12 cellular contexts compared by ENCODE assay signal in the genomic region with DNA sequence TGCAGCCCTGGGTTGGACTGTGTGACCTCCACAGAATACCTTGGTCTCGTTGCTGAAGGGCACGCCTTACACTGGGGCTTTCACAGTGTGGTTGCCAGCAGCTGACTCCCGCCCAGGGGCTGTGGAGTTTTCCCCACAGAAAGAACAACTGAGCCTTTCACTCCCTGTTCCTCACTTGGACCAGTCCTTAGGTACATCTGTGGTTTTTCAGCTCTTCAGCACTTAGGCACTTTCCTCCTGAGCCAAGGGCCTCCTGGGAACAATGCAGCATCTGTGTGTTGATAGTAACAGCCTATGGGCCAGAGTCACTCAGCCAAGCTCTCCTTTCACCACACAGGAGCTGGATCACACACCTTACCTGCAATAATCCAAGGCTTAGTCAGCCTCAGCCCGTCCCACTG. TPM values are rescaled to one million over a fixed set of nuclear protein-coding genes. Genes with fewer than 3 reads are reported as not detected.
DNase-seq lines count a peak whose midpoint lies in the region; ATAC-seq and TF ChIP-seq lines count a peak whose summit lies in the region.
"Had no signal": no experiment of that assay in that cellular context is flagged by ENCODE, and none has a peak within 500 bp of the region (broad histone marks: within the 10 kb centered on the region; RNA-seq: fewer than 3 reads in every experiment).

No MANE protein-coding gene starts in this region.

- H4K20me1 ChIP-seq in HCT116 (ENCODE audit: insufficient read depth) = no peaks in the 10 kb centered on the region
- no peaks in the 10 kb centered on the region for H4K20me1 ChIP-seq in PC-3 (ENCODE audit: low read length)

- no peak overlapping the region for H3K27ac ChIP-seq in HCT116 (ENCODE audit: low read depth, low read length)
- H3K27ac ChIP-seq in PC-3 (ENCODE audit: low read length) = peak overlapping the region; percentile 36
- peak overlapping the region in 3 of 4 donors; percentile 5 to 47 (median 33) for H3K27ac ChIP-seq in gastroesophageal sphincter
- no peak overlapping the region for H3K27ac ChIP-seq in parathyroid adenoma

- peaks cover 84% of the 10 kb centered on the region for H3K36me3 Mint-ChIP-seq in activated CD4-positive, alpha-beta memory T cell treated with anti-CD3 and anti-CD28 coated beads, Interleukin-2, amount 10 ng/mL, durations not matched to agents 7 days and 5 days (ENCODE audit: low read depth)
- H3K36me3 Mint-ChIP-seq in T-helper 2 cell treated with Interferon-gamma antibody and Interleukin-4, amounts not matched to agents 5 μg/mL and 100 μg/mL, for 36 hours (ENCODE audit: low read depth) = peaks cover 88% of the 10 kb centered on the region

- H3K4me2 ChIP-seq in HCT116 (ENCODE audit: low read length) (peak overlapping the region; percentile 13; the same call in 1 of the 2 replicates), PC-3 (ENCODE audit: low read length) (no peak overlapping the region), parathyroid adenoma (ENCODE audit: low read length) (no peak overlapping the region)

- no peaks in the 10 kb centered on the region for H3F3A ChIP-seq in PC-3 (ENCODE audit: low read length, unreplicated experiment)

- H3K4me3 ChIP-seq in HCT116 (replicated peaks in 1 of 2; ENCODE audit: low read depth in 1 of 2, low read length in 2 of 2) = no peak overlapping the region
- no peak overlapping the region for H3K4me3 ChIP-seq in PC-3 (ENCODE audit: low read length)
- H3K4me3 ChIP-seq in gastroesophageal sphincter = no peak overlapping the region
- H3K4me3 ChIP-seq in parathyroid adenoma (ENCODE audit: low read depth, low read length) = no peak overlapping the region

- 47 to 86% methylated on average over 1 to 4 of the region's 4 CpGs for WGBS in gastroesophageal sphincter (ENCODE audit: low coverage in 1 of 2), 2 donors

- RAD21 ChIA-PET in HCT116 (lab: Charles Lee; ENCODE audit: low non-redundant PET in 1 of 2, low total read pairs in 2 of 2, uncharacterized antibody in 2 of 2, unreplicated experiment in 2 of 2) = no interaction called here

- no peaks in the 10 kb centered on the region for H3K9me2 ChIP-seq in HCT116 (ENCODE audit: insufficient read depth)
- no peaks in the 10 kb centered on the region for H3K9me2 ChIP-seq in PC-3 (replicated peaks; ENCODE audit: low read length)

- no TSS peak for BruUV-seq in HCT116 (replicated peaks; lab: Mats Ljungman, UMichigan)
- no TSS peak for BruUV-seq in PC-3 (replicated peaks; lab: Mats Ljungman, UMichigan)

- CTCF ChIA-PET in HCT116 (lab: Charles Lee) = no interaction called here
- CTCF ChIA-PET in PC-3 (lab: Charles Lee) = no interaction called here
- CTCF ChIA-PET in activated CD4-positive, alpha-beta memory T cell treated with anti-CD3 and anti-CD28 coated beads, Interleukin-2, amount 10 ng/mL, durations not matched to agents 7 days and 5 days (lab: Charles Lee) = interaction anchor here (0.8 to 1.3 kb wide), 2 partner anchors 82 to 94 kb away, joined by 3 read pairs; no protein-coding TSS in a partner anchor

- no peak overlapping the region for H3K4me3 Mint-ChIP-seq in activated CD4-positive, alpha-beta memory T cell treated with anti-CD3 and anti-CD28 coated beads, Interleukin-2, amount 10 ng/mL, durations not matched to agents 7 days and 5 days
- no peak overlapping the region for H3K4me3 Mint-ChIP-seq in T-helper 2 cell treated with Interferon-gamma antibody and Interleukin-4, amounts not matched to agents 5 μg/mL and 100 μg/mL, for 36 hours

- no peaks in the 10 kb centered on the region for H3K9me3 ChIP-seq in HCT116 (ENCODE audit: control insufficient read depth in 1 of 2, insufficient read depth in 1 of 2, low read depth in 1 of 2, low read length in 2 of 2)
- no peaks in the 10 kb centered on the region for H3K9me3 ChIP-seq in PC-3 (ENCODE audit: low read length)
- no peaks in the 10 kb centered on the region for H3K9me3 ChIP-seq in gastroesophageal sphincter
- H3K9me3 ChIP-seq in parathyroid adenoma (ENCODE audit: control insufficient read depth, low read length) = no peaks in the 10 kb centered on the region

- peaks cover 0 to 36% of the 10 kb centered on the region in 2 experiments; a peak in 3 of 4 replicates for H3K4me1 ChIP-seq in HCT116 (ENCODE audit: control insufficient read depth in 1 of 2, insufficient read depth in 2 of 2, low read length in 2 of 2)
- H3K4me1 ChIP-seq in PC-3 (ENCODE audit: insufficient read depth, low read length) = peaks cover 27% of the 10 kb centered on the region
- peaks cover 0 to 11% (median 0%) of the 10 kb centered on the region in 3 donors for H3K4me1 ChIP-seq in gastroesophageal sphincter
- no peaks in the 10 kb centered on the region for H3K4me1 ChIP-seq in parathyroid adenoma

- TF ChIP-seq EP300 in gastroesophageal sphincter (IDR thresholded peaks at IDR 0.05) = no peak

- intact Hi-C loops in HCT116 (cut with micrococcal nuclease) (no loop called here), PC-3 (cut with micrococcal nuclease) (no loop called here)

- DNase-seq in HCT116 (ENCODE audit: low read depth, low spot score) (peak; percentile 42), PC-3 (peak; percentile 65), NOMO-1 (lab: John Stamatoyannopoulos, UW; ENCODE audit: unreplicated experiment in 2 of 2) (no peak)
- DNase-seq in stimulated activated CD4-positive, alpha-beta T cell treated with anti-CD3 and anti-CD28 coated beads, Interleukin-4, amount 100 ng/mL, for 1 hour = no peak
- no peak for DNase-seq in activated CD4-positive, alpha-beta memory T cell treated with anti-CD3 and anti-CD28 coated beads, Interleukin-2, amount 10 ng/mL, durations not matched to agents 7 days and 5 days
- no peak for DNase-seq in T-helper 2 cell treated with Interferon-gamma antibody and Interleukin-4, amounts not matched to agents 5 μg/mL and 100 μg/mL, for 36 hours (ENCODE audit: low spot score)
- DNase-seq: GF-D8, hypothalamus, NCI-H1930 had no signal

- ATAC-seq in HCT116 (peak; percentile 79), PC-3 (peak; percentile 53), gastroesophageal sphincter (peak; percentile 36)

- H3K79me2 ChIP-seq in HCT116 (ENCODE audit: insufficient read depth, low read length) (no peaks in the 10 kb centered on the region), PC-3 (ENCODE audit: low read length) (no peaks in the 10 kb centered on the region), parathyroid adenoma (no peaks in the 10 kb centered on the region)

- H3K27ac Mint-ChIP-seq in activated CD4-positive, alpha-beta memory T cell treated with anti-CD3 and anti-CD28 coated beads, Interleukin-2, amount 10 ng/mL, durations not matched to agents 7 days and 5 days = no peak overlapping the region
- no peak overlapping the region for H3K27ac Mint-ChIP-seq in T-helper 2 cell treated with Interferon-gamma antibody and Interleukin-4, amounts not matched to agents 5 μg/mL and 100 μg/mL, for 36 hours

- no peaks in the 10 kb centered on the region for H3K9me3 Mint-ChIP-seq in activated CD4-positive, alpha-beta memory T cell treated with anti-CD3 and anti-CD28 coated beads, Interleukin-2, amount 10 ng/mL, durations not matched to agents 7 days and 5 days
- H3K9me3 Mint-ChIP-seq in T-helper 2 cell treated with Interferon-gamma antibody and Interleukin-4, amounts not matched to agents 5 μg/mL and 100 μg/mL, for 36 hours = no peaks in the 10 kb centered on the region

- H3K9ac ChIP-seq in HCT116 (ENCODE audit: low read length) (no peak overlapping the region), PC-3 (ENCODE audit: low read length) (no peak overlapping the region), parathyroid adenoma (no peak overlapping the region)

- POLR2A ChIA-PET in HCT116 (lab: Charles Lee) (no interaction called here), PC-3 (lab: Charles Lee; ENCODE audit: unreplicated experiment) (no interaction called here)
- POLR2A ChIA-PET in activated CD4-positive, alpha-beta memory T cell treated with anti-CD3 and anti-CD28 coated beads, Interleukin-2, amount 10 ng/mL, durations not matched to agents 7 days and 5 days (lab: Charles Lee) = interaction anchor here (1.0 to 1.6 kb wide), 2 partner anchors 28 to 35 kb away, joined by 3 to 4 read pairs; no protein-coding TSS in a partner anchor

- H2AFZ ChIP-seq in HCT116 (ENCODE audit: low read depth, low read length, poor library complexity, severe bottlenecking) (no peak overlapping the region), PC-3 (ENCODE audit: low read length) (0 out of 2 replicates have a peak overlapping the region, but pooled peaks have one; percentile 16), parathyroid adenoma (peak overlapping the region; percentile 25)

- peaks cover 15% of the 10 kb centered on the region for H3K4me1 Mint-ChIP-seq in activated CD4-positive, alpha-beta memory T cell treated with anti-CD3 and anti-CD28 coated beads, Interleukin-2, amount 10 ng/mL, durations not matched to agents 7 days and 5 days
- peaks cover 13% of the 10 kb centered on the region for H3K4me1 Mint-ChIP-seq in T-helper 2 cell treated with Interferon-gamma antibody and Interleukin-4, amounts not matched to agents 5 μg/mL and 100 μg/mL, for 36 hours (ENCODE audit: low read depth)

- TF ChIP-seq RAD21 in HCT116 (IDR thresholded peaks at IDR 0.05; ENCODE audit: low read depth) = no peak

- TF ChIP-seq CTCF in HCT116 (IDR thresholded peaks at IDR 0.05 in 2 of 3, conservative IDR thresholded peaks at IDR 0.05 in 1 of 3; ENCODE audit: borderline replicate concordance in 1 of 3, insufficient read depth in 1 of 3, low read depth in 2 of 3, low read length in 2 of 3) (no peak), PC-3 (conservative IDR thresholded peaks at IDR 0.05; ENCODE audit: low read depth, low read length) (no peak), gastroesophageal sphincter (IDR thresholded peaks at IDR 0.05) (no peak), parathyroid adenoma (IDR thresholded peaks at IDR 0.05) (no peak)

- H3K27me3 ChIP-seq in HCT116 (ENCODE audit: insufficient read depth, low read length) (no peaks in the 10 kb centered on the region), PC-3 (ENCODE audit: low read length) (no peaks in the 10 kb centered on the region), gastroesophageal sphincter (no peaks in the 10 kb centered on the region), parathyroid adenoma (ENCODE audit: control insufficient read depth, insufficient read depth, low read length) (no peaks in the 10 kb centered on the region)

- H3K36me3 ChIP-seq in HCT116 (ENCODE audit: control insufficient read depth in 1 of 2, insufficient read depth in 2 of 2, low read length in 2 of 2) = no peaks in the 10 kb centered on the region
- no peaks in the 10 kb centered on the region for H3K36me3 ChIP-seq in PC-3 (ENCODE audit: low read depth, low read length)
- H3K36me3 ChIP-seq in gastroesophageal sphincter = no peaks in the 10 kb centered on the region
- no peaks in the 10 kb centered on the region for H3K36me3 ChIP-seq in parathyroid adenoma (ENCODE audit: control insufficient read depth, insufficient read depth, low read length)

- H3K27me3 Mint-ChIP-seq in activated CD4-positive, alpha-beta memory T cell treated with anti-CD3 and anti-CD28 coated beads, Interleukin-2, amount 10 ng/mL, durations not matched to agents 7 days and 5 days = no peaks in the 10 kb centered on the region
- H3K27me3 Mint-ChIP-seq in T-helper 2 cell treated with Interferon-gamma antibody and Interleukin-4, amounts not matched to agents 5 μg/mL and 100 μg/mL, for 36 hours (ENCODE audit: low read depth) = no peaks in the 10 kb centered on the region

- TF ChIP-seq POLR2A in HCT116 (IDR thresholded peaks at IDR 0.05; ENCODE audit: borderline replicate concordance, extremely low read depth, insufficient read depth, insufficient read length) (no peak), gastroesophageal sphincter (IDR thresholded peaks at IDR 0.05) (no peak)

RNA-seq across cellular contexts. Expression of a gene that starts 25.0 kb away (rescaled TPM):
- total RNA-seq in HCT116 (2021; ENCODE audit: unreplicated experiment) (0.39 TPM), PC-3 (2014; rRNA removed) (not detected in 2 replicates), gastroesophageal sphincter (1 to 10 TPM in 1 of 4 donors, under 1 TPM in 2, not detected in 1; 0.54 to 3.4 (median 0.96) TPM)
- polyA plus RNA-seq in HCT116 (2012) = not detected in 2 replicates
- total RNA-seq in activated CD4-positive, alpha-beta memory T cell treated with anti-CD3 and anti-CD28 coated beads, Interleukin-2, amount 10 ng/mL, durations not matched to agents 7 days and 5 days = 1 to 10 TPM; 7.2 to 8.5 TPM

RNA-seq across cellular contexts. Expression of a gene that starts 27.7 kb away (rescaled TPM):
- total RNA-seq in HCT116 (2021; ENCODE audit: unreplicated experiment) (1.3 TPM), PC-3 (2014; rRNA removed) (0.22 and 2.1 TPM in 2 replicates), gastroesophageal sphincter (100 to 1,000 TPM; 506 to 706 (median 636) TPM)
- polyA plus RNA-seq in HCT116 (2012) = 0.05 TPM in 1 of 2 replicates, not detected in the other
- total RNA-seq in activated CD4-positive, alpha-beta memory T cell treated with anti-CD3 and anti-CD28 coated beads, Interleukin-2, amount 10 ng/mL, durations not matched to agents 7 days and 5 days = not detected

RNA-seq across cellular contexts. Expression of a gene that starts 48.0 kb away (rescaled TPM):
- total RNA-seq in HCT116 (2021; ENCODE audit: unreplicated experiment) (4.3 TPM), PC-3 (2014; rRNA removed) (10.4 and 12.4 TPM in 2 replicates), gastroesophageal sphincter (100 to 1,000 TPM in 1 of 4 donors, 10 to 100 TPM in 3; 22.4 to 108 (median 74.2) TPM)
- 1.6 and 2.3 TPM in 2 replicates for polyA plus RNA-seq in HCT116 (2012)
- 1,000 to 10,000 TPM; 1,463 to 1,491 TPM for total RNA-seq in activated CD4-positive, alpha-beta memory T cell treated with anti-CD3 and anti-CD28 coated beads, Interleukin-2, amount 10 ng/mL, durations not matched to agents 7 days and 5 days

RNA-seq across cellular contexts. Expression of a gene that starts 59.5 kb away (rescaled TPM):
- total RNA-seq in HCT116 (2021; ENCODE audit: unreplicated experiment) (not detected), PC-3 (2014; rRNA removed) (not detected in 2 replicates), gastroesophageal sphincter (not detected)
- polyA plus RNA-seq in HCT116 (2012) = not detected in 2 replicates
- not detected for total RNA-seq in activated CD4-positive, alpha-beta memory T cell treated with anti-CD3 and anti-CD28 coated beads, Interleukin-2, amount 10 ng/mL, durations not matched to agents 7 days and 5 days
- polyA plus RNA-seq: BJ had no signal

Comparison
In these comparisons a context has a peak if more than half of its experiments do, and no peak if none do; other contexts are left out.
1. DNase-seq: peak in HCT116 (single experiment) and PC-3 (single experiment); none in stimulated activated CD4-positive, alpha-beta T cell treated with anti-CD3 and anti-CD28 coated beads, Interleukin-4, amount 100 ng/mL, for 1 hour (single experiment), activated CD4-positive, alpha-beta memory T cell treated with anti-CD3 and anti-CD28 coated beads, Interleukin-2, amount 10 ng/mL, durations not matched to agents 7 days and 5 days (single experiment), T-helper 2 cell treated with Interferon-gamma antibody and Interleukin-4, amounts not matched to agents 5 μg/mL and 100 μg/mL, for 36 hours (single experiment) and NOMO-1 (0 of 2).
2. H3K27ac ChIP-seq: peak in PC-3 (single experiment) and gastroesophageal sphincter (3 of 4); none in HCT116 (single experiment) and parathyroid adenoma (single experiment).
3. RNA of a gene that starts 27.7 kb away (total RNA-seq): 506 to 706 TPM in gastroesophageal sphincter; 1.3 TPM in HCT116 (single experiment), not detected in activated CD4-positive, alpha-beta memory T cell treated with anti-CD3 and anti-CD28 coated beads, Interleukin-2, amount 10 ng/mL, durations not matched to agents 7 days and 5 days and 0.22 to 2.1 TPM in PC-3; every median in the first group is over 100 times any median in the second.
4. RNA of a gene that starts 48.0 kb away (total RNA-seq): 1,463 to 1,491 TPM in activated CD4-positive, alpha-beta memory T cell treated with anti-CD3 and anti-CD28 coated beads, Interleukin-2, amount 10 ng/mL, durations not matched to agents 7 days and 5 days; 22.4 to 108 TPM in gastroesophageal sphincter, 10.4 to 12.4 TPM in PC-3 and 4.3 TPM in HCT116 (single experiment); every median in the first group is over 10 times any median in the second.
5. Peak in every context shown above with its lines, with median percentiles within 50 percentile points of each other: ATAC-seq.